Comparison of ENCODE assay signal across 1 cellular context in genomic region chr2:85741811-85742507, GRCh38.
TF ChIP-seq lines count a peak whose summit lies in the region.

No MANE protein-coding gene starts in this region.

TF ChIP-seq in SK-N-SH treated with all-trans-retinoic acid at 6 μM for 48 hours, 23 proteins besides CTCF, POLR2A, EP300 and RAD21 (continued from another document):
- TF ChIP-seq CSRNP3 (CRISPR knock-in tag; IDR thresholded peaks at IDR 0.05) = no peak
TF ChIP-seq in SK-N-SH treated with all-trans-retinoic acid at 6 μM for 48 hours: peak in this region for 8.
